ENCODE assay signal across 9 cellular contexts in the genomic region with DNA sequence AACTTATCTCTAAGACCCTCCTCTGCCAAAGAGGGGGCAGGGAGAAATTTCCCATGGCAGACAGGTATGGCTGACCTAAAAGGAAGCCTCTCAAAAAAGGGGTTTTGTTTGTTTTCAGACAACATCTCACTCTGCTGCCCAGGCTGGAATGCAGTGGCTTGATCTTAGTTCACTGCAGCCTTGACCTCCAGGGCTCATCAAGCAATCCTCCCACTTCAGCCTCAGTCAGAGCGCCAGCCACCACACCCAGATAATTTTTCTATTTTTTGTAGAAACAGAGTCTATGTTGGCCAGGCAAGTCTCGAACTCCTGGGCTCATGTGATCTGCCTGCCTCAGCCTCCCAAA.
DNase-seq lines count a peak whose midpoint lies in the region; ATAC-seq and TF ChIP-seq lines count a peak whose summit lies in the region.
"Had no signal": no experiment of that assay in that cellular context is flagged by ENCODE, and none has a peak within 500 bp of the region (broad histone marks: within the 10 kb centered on the region; RNA-seq: fewer than 3 reads in every experiment).

No MANE protein-coding gene starts in this region.

- no peak overlapping the region for H3K27ac ChIP-seq in DND-41 (ENCODE audit: low read length)
- H3K27ac ChIP-seq in OCI-LY1 (ENCODE audit: low read depth, low read length, poor library complexity, severe bottlenecking): peak overlapping the region; percentile 97
- H3K27ac ChIP-seq in WERI-Rb-1: no peak overlapping the region

- H3K4me1 Mint-ChIP-seq in effector memory CD8-positive, alpha-beta T cell (ENCODE audit: low read depth in 2 of 2): peaks cover 64 to 74% of the 10 kb centered on the region in 2 donors
- H3K4me1 Mint-ChIP-seq in nephron progenitor cell: peaks cover 56% of the 10 kb centered on the region

- H2AFZ ChIP-seq in DND-41 (ENCODE audit: low read depth, low read length) (no peak overlapping the region), OCI-LY1 (ENCODE audit: low read length) (no peak overlapping the region)

- no peaks in the 10 kb centered on the region for H3K9me3 ChIP-seq in DND-41 (ENCODE audit: insufficient read depth, low read length, severe bottlenecking)
- H3K9me3 ChIP-seq in OCI-LY1 (ENCODE audit: low read length): no peaks in the 10 kb centered on the region
- no peaks in the 10 kb centered on the region for H3K9me3 ChIP-seq in WERI-Rb-1 (ENCODE audit: severe bottlenecking)

- peaks cover 5% of the 10 kb centered on the region for H3F3A ChIP-seq in OCI-LY1 (ENCODE audit: insufficient read depth, low read length)

- TF ChIP-seq CTCF in DND-41 (IDR thresholded peaks at IDR 0.05; ENCODE audit: borderline replicate concordance, extremely low read depth, low read length, poor library complexity, severe bottlenecking) (no peak), OCI-LY1 (IDR thresholded peaks at IDR 0.05; ENCODE audit: low read length) (no peak), nephron progenitor cell (IDR thresholded peaks at IDR 0.05) (no peak), WERI-Rb-1 (IDR thresholded peaks at IDR 0.05; ENCODE audit: low read depth, low read length) (no peak)

- H3K4me3 Mint-ChIP-seq in effector memory CD8-positive, alpha-beta T cell: peak overlapping the region; percentile 98 to 99
- H3K4me3 Mint-ChIP-seq in nephron progenitor cell: peak overlapping the region; percentile 20

- peaks cover 70% of the 10 kb centered on the region for H3K4me1 ChIP-seq in DND-41 (ENCODE audit: insufficient read depth, low read length)
- peaks cover 72% of the 10 kb centered on the region for H3K4me1 ChIP-seq in OCI-LY1 (ENCODE audit: insufficient read depth, low read length, severe bottlenecking)

- H3K36me3 ChIP-seq in DND-41 (ENCODE audit: insufficient read depth, low read length) (peaks cover 63% of the 10 kb centered on the region), OCI-LY1 (ENCODE audit: insufficient read depth, low read length) (peaks cover 71% of the 10 kb centered on the region), WERI-Rb-1 (peaks cover 65% of the 10 kb centered on the region)

- no peak overlapping the region for H3K4me3 ChIP-seq in DND-41 (ENCODE audit: low read depth in 1 of 2, low read length in 2 of 2)
- H3K4me3 ChIP-seq in OCI-LY1 (ENCODE audit: low read depth, low read length, poor library complexity, severe bottlenecking): peak overlapping the region; percentile 81
- no peak overlapping the region for H3K4me3 ChIP-seq in WERI-Rb-1 (ENCODE audit: low read depth, low read length)

- H3K36me3 Mint-ChIP-seq in effector memory CD8-positive, alpha-beta T cell (ENCODE audit: insufficient read depth): peaks cover 95% of the 10 kb centered on the region
- H3K36me3 Mint-ChIP-seq in nephron progenitor cell (ENCODE audit: low read depth): peaks cover 18% of the 10 kb centered on the region

- DNase-seq in DND-41: no peak
- DNase-seq in effector memory CD8-positive, alpha-beta T cell: no peak
- no peak for DNase-seq in nephron progenitor cell
- DNase-seq in WERI-Rb-1: no peak
- no peak for DNase-seq in stimulated activated CD4-positive, alpha-beta T cell treated with anti-CD3 and anti-CD28 coated beads, Interleukin-4, amount 100 ng/mL, for 1 hour
- DNase-seq in NCI-H2196 treated with DMSO at 0.1 percent for 48 hours (lab: John Stamatoyannopoulos, UW; ENCODE audit: unreplicated experiment): no peak
- DNase-seq: NCI-H2081 treated with DMSO at 0.1 percent for 48 hours had no signal

- no peaks in the 10 kb centered on the region for H3K27me3 Mint-ChIP-seq in effector memory CD8-positive, alpha-beta T cell
- H3K27me3 Mint-ChIP-seq in nephron progenitor cell (ENCODE audit: low read depth, poor library complexity): peaks cover 18% of the 10 kb centered on the region

- ATAC-seq in DND-41 (ENCODE audit: insufficient read depth, low read depth) (no peak), GM18873 (IDR thresholded peaks at IDR 0.05; ENCODE audit: low FRiP score, unreplicated experiment) (no peak)
- no peak for ATAC-seq in effector memory CD8-positive, alpha-beta T cell (replicated peaks)

- H3K4me2 ChIP-seq in DND-41 (ENCODE audit: insufficient read depth, low read length): peak overlapping the region; percentile 97; the same call in 1 of the 2 replicates
- H3K4me2 ChIP-seq in OCI-LY1 (ENCODE audit: low read length): peak overlapping the region; percentile 98

- H3K27me3 ChIP-seq in DND-41 (ENCODE audit: insufficient read depth, low read length, poor library complexity) (no peaks in the 10 kb centered on the region), OCI-LY1 (ENCODE audit: insufficient read depth, low read length) (no peaks in the 10 kb centered on the region), WERI-Rb-1 (ENCODE audit: insufficient read depth, low read depth, severe bottlenecking) (no peaks in the 10 kb centered on the region)

- peaks cover 0 to 2% of the 10 kb centered on the region in 2 donors for H3K9me3 Mint-ChIP-seq in effector memory CD8-positive, alpha-beta T cell
- H3K9me3 Mint-ChIP-seq in nephron progenitor cell: peaks cover 6% of the 10 kb centered on the region

- H3K27ac Mint-ChIP-seq in effector memory CD8-positive, alpha-beta T cell: peak overlapping the region; percentile 86 to 99
- H3K27ac Mint-ChIP-seq in nephron progenitor cell: no peak overlapping the region

- H4K20me1 ChIP-seq in DND-41 (ENCODE audit: insufficient read depth, low read length): peaks cover 70% of the 10 kb centered on the region
- H4K20me1 ChIP-seq in OCI-LY1 (ENCODE audit: insufficient read depth, low read length): no peaks in the 10 kb centered on the region

- H3K9me2 ChIP-seq in OCI-LY1 (ENCODE audit: low read depth, low read length): no peaks in the 10 kb centered on the region

- H3K79me2 ChIP-seq in DND-41 (ENCODE audit: insufficient read depth, low read length) (peaks cover 82% of the 10 kb centered on the region), OCI-LY1 (ENCODE audit: insufficient read depth, low read length) (peaks cover 77% of the 10 kb centered on the region)

- no peak overlapping the region for H3K9ac ChIP-seq in DND-41 (ENCODE audit: low read depth, low read length)
- H3K9ac ChIP-seq in OCI-LY1 (ENCODE audit: low read length): peak overlapping the region; percentile 90
